Comparison of ENCODE assay signal across 7 cellular contexts in the genomic region with DNA sequence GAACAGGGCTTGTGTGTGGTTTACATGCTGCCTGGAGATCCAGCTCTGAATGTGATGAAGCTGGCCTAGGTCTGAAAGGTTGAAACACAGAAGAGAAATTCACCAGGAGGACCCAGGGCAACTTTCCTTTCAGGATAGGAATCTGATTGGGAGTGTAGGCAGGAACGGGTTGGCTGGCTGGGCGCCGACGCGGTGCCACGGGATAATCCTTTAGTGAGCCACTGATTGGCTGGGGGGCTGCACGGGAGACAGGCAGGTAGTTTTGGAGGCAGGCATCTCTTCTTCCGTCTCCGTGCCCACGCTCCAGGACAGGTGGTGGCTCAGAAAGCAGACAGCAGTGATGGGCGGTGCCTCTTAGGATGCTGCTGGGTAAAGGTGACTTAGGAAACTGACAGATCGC.
"Had no signal": no experiment of that assay in that cellular context is flagged by ENCODE, and none has a peak within 500 bp of the region (broad histone marks: within the 10 kb centered on the region; RNA-seq: fewer than 3 reads in every experiment).

No MANE protein-coding gene starts in this region.

- H3K4me3 ChIP-seq: GM23248, K562 had no signal

- DNase-seq: GM23248, GOT3, H9, HCEC 1CT, IMR-90 had no signal

- H3K27ac ChIP-seq: GM23248 had no signal

- H3K9ac ChIP-seq: GM23248 had no signal

- FAIRE-seq: H54, K562 had no signal

- ATAC-seq: K562 had no signal
